Comparison of ENCODE assay signal across 1 cellular context in the genomic region with DNA sequence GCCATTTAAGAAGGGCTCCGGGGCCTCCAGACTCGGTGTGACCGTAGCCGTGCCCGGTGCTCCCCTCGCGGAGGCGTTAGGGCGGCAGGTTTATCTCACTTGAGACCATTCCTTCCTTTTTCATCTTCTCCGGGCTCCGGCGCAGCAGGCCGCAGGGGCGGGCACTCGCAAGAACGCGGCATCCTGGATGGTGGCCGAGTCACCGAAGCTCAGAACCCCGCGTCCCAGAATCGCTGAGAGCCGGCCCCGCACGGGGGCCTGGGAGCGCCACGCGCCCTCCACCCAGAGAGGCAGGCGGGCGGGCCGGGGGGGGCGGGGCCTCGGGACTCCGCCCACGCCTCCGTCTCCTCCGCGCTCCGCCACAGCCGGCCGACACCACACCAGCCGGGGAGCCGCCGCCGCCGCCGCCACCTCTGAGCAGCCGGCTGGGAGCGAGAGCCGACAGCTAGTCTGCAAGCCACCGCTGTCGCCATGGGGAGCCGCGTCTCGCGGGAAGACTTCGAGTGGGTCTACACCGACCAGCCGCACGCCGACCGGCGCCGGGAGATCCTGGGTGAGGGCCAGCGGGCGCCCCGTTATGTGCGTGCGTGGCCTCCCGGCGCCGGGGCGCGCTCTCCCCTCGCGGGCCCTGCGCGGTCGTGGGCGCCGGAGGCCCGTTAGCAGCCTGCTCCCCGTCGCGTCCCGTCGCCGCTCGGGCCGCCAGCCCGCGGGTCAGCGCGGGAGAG.
TF ChIP-seq lines count a peak whose summit lies in the region.

A gene (plus strand): TSS at position 375 of the 725 bp plus-strand sequence. CDS start 97 bp downstream, at position 472.

TF ChIP-seq in GM12878, 131 proteins besides CTCF, POLR2A, EP300 and RAD21 (continued from another document and continues in another):
- TF ChIP-seq NBN (IDR thresholded peaks at IDR 0.05) (peak; percentile 57; the same call in 1 of the 2 replicates), PML (IDR thresholded peaks at IDR 0.05; ENCODE audit: low read length) (0 out of 2 replicates have a peak, but pooled peaks have one; percentile 33), SP1 (IDR thresholded peaks at IDR 0.05; ENCODE audit: low read depth, low read length) (no peak), LARP7 (IDR thresholded peaks at IDR 0.05) (peak; percentile 100), IKZF2 (IDR thresholded peaks at IDR 0.05) (peak; percentile 78 to 81; a peak in 2 of 4 replicates), ATF7 (IDR thresholded peaks at IDR 0.05; ENCODE audit: low read depth) (0 out of 2 replicates have a peak, but pooled peaks have one; percentile 8), RFX5 (IDR thresholded peaks at IDR 0.05; ENCODE audit: low read depth, low read length) (no peak), POLR2AphosphoS2 (IDR thresholded peaks at IDR 0.05; ENCODE audit: low read depth, low read length) (peak; percentile 84; the same call in 1 of the 2 replicates), SMAD1 (IDR thresholded peaks at IDR 0.05; ENCODE audit: low read depth, partially characterized antibody) (no peak), KDM1A (IDR thresholded peaks at IDR 0.05; ENCODE audit: borderline replicate concordance) (no peak), TCF3 (IDR thresholded peaks at IDR 0.05; ENCODE audit: borderline replicate concordance, insufficient read depth, low read depth, low read length) (peak; percentile 46; the same call in 1 of the 2 replicates), SMC3 (IDR thresholded peaks at IDR 0.05; ENCODE audit: borderline replicate concordance, low read length) (no peak), CEBPB (IDR thresholded peaks at IDR 0.05; ENCODE audit: borderline replicate concordance in 1 of 2, low read depth in 2 of 2, low read length in 2 of 2) (no peak), HDAC6 (IDR thresholded peaks at IDR 0.05; ENCODE audit: unreplicated experiment) (no peak), MTA3 (IDR thresholded peaks at IDR 0.05; ENCODE audit: borderline replicate concordance, low read length) (no peak), CBFB (IDR thresholded peaks at IDR 0.05; ENCODE audit: low read depth) (no peak), HCFC1 (IDR thresholded peaks at IDR 0.05; ENCODE audit: low read length) (no peak), SREBF2 (IDR thresholded peaks at IDR 0.05; ENCODE audit: low read length) (no peak), ASH2L (IDR thresholded peaks at IDR 0.05; ENCODE audit: borderline replicate concordance, low read depth) (no peak), TBL1XR1 (IDR thresholded peaks at IDR 0.05; ENCODE audit: low read depth, low read length) (peak; percentile 17), CREB1 (IDR thresholded peaks at IDR 0.05; ENCODE audit: low read depth) (no peak; the same call in 1 of the 2 replicates), NR2C1 (IDR thresholded peaks at IDR 0.05) (no peak; the same call in 1 of the 2 replicates), BACH1 (IDR thresholded peaks at IDR 0.05; ENCODE audit: borderline replicate concordance) (no peak; the same call in none of the 2 replicates), MEF2A (IDR thresholded peaks at IDR 0.05; ENCODE audit: insufficient read depth, low read depth, low read length) (no peak), STAT3 (IDR thresholded peaks at IDR 0.05; ENCODE audit: low read depth, low read length) (no peak), PAX5 (IDR thresholded peaks at IDR 0.05; ENCODE audit: borderline replicate concordance, low read depth, low read length) (no peak), CHD4 (IDR thresholded peaks at IDR 0.05) (no peak), ZSCAN29 (IDR thresholded peaks at IDR 0.05) (peak; percentile 89), GATAD2B (conservative IDR thresholded peaks at IDR 0.05; ENCODE audit: low read depth) (peak; percentile 96), PAX8 (IDR thresholded peaks at IDR 0.05) (no peak), YY1 (IDR thresholded peaks at IDR 0.05; ENCODE audit: low read depth, low read length) (no peak; the same call in 1 of the 2 replicates), TCF7 (IDR thresholded peaks at IDR 0.05; ENCODE audit: borderline replicate concordance) (no peak), DPF2 (IDR thresholded peaks at IDR 0.05) (peak; percentile 85), NFIC (IDR thresholded peaks at IDR 0.05; ENCODE audit: low read depth, low read length) (no peak; the same call in 1 of the 2 replicates), SIN3A (IDR thresholded peaks at IDR 0.05; ENCODE audit: low read depth, low read length) (peak; percentile 39), TARDBP (IDR thresholded peaks at IDR 0.05; ENCODE audit: borderline replicate concordance) (no peak)
- TF ChIP-seq, protein P1, sequence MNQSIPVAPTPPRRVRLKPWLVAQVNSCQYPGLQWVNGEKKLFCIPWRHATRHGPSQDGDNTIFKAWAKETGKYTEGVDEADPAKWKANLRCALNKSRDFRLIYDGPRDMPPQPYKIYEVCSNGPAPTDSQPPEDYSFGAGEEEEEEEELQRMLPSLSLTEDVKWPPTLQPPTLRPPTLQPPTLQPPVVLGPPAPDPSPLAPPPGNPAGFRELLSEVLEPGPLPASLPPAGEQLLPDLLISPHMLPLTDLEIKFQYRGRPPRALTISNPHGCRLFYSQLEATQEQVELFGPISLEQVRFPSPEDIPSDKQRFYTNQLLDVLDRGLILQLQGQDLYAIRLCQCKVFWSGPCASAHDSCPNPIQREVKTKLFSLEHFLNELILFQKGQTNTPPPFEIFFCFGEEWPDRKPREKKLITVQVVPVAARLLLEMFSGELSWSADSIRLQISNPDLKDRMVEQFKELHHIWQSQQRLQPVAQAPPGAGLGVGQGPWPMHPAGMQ (IDR thresholded peaks at IDR 0.05; ENCODE audit: borderline replicate concordance): no peak
- TF ChIP-seq, protein P2, sequence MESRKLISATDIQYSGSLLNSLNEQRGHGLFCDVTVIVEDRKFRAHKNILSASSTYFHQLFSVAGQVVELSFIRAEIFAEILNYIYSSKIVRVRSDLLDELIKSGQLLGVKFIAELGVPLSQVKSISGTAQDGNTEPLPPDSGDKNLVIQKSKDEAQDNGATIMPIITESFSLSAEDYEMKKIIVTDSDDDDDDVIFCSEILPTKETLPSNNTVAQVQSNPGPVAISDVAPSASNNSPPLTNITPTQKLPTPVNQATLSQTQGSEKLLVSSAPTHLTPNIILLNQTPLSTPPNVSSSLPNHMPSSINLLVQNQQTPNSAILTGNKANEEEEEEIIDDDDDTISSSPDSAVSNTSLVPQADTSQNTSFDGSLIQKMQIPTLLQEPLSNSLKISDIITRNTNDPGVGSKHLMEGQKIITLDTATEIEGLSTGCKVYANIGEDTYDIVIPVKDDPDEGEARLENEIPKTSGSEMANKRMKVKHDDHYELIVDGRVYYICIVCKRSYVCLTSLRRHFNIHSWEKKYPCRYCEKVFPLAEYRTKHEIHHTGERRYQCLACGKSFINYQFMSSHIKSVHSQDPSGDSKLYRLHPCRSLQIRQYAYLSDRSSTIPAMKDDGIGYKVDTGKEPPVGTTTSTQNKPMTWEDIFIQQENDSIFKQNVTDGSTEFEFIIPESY (IDR thresholded peaks at IDR 0.05): no peak
- TF ChIP-seq, protein P3, sequence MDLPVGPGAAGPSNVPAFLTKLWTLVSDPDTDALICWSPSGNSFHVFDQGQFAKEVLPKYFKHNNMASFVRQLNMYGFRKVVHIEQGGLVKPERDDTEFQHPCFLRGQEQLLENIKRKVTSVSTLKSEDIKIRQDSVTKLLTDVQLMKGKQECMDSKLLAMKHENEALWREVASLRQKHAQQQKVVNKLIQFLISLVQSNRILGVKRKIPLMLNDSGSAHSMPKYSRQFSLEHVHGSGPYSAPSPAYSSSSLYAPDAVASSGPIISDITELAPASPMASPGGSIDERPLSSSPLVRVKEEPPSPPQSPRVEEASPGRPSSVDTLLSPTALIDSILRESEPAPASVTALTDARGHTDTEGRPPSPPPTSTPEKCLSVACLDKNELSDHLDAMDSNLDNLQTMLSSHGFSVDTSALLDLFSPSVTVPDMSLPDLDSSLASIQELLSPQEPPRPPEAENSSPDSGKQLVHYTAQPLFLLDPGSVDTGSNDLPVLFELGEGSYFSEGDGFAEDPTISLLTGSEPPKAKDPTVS (IDR thresholded peaks at IDR 0.05; ENCODE audit: low read depth, low read length): no peak
- TF ChIP-seq, protein P4, sequence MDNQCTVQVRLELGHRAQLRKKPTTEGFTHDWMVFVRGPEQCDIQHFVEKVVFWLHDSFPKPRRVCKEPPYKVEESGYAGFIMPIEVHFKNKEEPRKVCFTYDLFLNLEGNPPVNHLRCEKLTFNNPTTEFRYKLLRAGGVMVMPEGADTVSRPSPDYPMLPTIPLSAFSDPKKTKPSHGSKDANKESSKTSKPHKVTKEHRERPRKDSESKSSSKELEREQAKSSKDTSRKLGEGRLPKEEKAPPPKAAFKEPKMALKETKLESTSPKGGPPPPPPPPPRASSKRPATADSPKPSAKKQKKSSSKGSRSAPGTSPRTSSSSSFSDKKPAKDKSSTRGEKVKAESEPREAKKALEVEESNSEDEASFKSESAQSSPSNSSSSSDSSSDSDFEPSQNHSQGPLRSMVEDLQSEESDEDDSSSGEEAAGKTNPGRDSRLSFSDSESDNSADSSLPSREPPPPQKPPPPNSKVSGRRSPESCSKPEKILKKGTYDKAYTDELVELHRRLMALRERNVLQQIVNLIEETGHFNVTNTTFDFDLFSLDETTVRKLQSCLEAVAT (IDR thresholded peaks at IDR 0.05): no peak; the same call in 1 of the 2 replicates
- TF ChIP-seq, protein P5, sequence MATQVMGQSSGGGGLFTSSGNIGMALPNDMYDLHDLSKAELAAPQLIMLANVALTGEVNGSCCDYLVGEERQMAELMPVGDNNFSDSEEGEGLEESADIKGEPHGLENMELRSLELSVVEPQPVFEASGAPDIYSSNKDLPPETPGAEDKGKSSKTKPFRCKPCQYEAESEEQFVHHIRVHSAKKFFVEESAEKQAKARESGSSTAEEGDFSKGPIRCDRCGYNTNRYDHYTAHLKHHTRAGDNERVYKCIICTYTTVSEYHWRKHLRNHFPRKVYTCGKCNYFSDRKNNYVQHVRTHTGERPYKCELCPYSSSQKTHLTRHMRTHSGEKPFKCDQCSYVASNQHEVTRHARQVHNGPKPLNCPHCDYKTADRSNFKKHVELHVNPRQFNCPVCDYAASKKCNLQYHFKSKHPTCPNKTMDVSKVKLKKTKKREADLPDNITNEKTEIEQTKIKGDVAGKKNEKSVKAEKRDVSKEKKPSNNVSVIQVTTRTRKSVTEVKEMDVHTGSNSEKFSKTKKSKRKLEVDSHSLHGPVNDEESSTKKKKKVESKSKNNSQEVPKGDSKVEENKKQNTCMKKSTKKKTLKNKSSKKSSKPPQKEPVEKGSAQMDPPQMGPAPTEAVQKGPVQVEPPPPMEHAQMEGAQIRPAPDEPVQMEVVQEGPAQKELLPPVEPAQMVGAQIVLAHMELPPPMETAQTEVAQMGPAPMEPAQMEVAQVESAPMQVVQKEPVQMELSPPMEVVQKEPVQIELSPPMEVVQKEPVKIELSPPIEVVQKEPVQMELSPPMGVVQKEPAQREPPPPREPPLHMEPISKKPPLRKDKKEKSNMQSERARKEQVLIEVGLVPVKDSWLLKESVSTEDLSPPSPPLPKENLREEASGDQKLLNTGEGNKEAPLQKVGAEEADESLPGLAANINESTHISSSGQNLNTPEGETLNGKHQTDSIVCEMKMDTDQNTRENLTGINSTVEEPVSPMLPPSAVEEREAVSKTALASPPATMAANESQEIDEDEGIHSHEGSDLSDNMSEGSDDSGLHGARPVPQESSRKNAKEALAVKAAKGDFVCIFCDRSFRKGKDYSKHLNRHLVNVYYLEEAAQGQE (IDR thresholded peaks at IDR 0.05; ENCODE audit: low read depth, low read length): 0 out of 2 replicates have a peak, but pooled peaks have one; percentile 17
- TF ChIP-seq, protein P6, sequence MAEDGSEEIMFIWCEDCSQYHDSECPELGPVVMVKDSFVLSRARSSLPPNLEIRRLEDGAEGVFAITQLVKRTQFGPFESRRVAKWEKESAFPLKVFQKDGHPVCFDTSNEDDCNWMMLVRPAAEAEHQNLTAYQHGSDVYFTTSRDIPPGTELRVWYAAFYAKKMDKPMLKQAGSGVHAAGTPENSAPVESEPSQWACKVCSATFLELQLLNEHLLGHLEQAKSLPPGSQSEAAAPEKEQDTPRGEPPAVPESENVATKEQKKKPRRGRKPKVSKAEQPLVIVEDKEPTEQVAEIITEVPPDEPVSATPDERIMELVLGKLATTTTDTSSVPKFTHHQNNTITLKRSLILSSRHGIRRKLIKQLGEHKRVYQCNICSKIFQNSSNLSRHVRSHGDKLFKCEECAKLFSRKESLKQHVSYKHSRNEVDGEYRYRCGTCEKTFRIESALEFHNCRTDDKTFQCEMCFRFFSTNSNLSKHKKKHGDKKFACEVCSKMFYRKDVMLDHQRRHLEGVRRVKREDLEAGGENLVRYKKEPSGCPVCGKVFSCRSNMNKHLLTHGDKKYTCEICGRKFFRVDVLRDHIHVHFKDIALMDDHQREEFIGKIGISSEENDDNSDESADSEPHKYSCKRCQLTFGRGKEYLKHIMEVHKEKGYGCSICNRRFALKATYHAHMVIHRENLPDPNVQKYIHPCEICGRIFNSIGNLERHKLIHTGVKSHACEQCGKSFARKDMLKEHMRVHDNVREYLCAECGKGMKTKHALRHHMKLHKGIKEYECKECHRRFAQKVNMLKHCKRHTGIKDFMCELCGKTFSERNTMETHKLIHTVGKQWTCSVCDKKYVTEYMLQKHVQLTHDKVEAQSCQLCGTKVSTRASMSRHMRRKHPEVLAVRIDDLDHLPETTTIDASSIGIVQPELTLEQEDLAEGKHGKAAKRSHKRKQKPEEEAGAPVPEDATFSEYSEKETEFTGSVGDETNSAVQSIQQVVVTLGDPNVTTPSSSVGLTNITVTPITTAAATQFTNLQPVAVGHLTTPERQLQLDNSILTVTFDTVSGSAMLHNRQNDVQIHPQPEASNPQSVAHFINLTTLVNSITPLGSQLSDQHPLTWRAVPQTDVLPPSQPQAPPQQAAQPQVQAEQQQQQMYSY (CRISPR knock-in tag; IDR thresholded peaks at IDR 0.05): no peak
- TF ChIP-seq, protein P7, sequence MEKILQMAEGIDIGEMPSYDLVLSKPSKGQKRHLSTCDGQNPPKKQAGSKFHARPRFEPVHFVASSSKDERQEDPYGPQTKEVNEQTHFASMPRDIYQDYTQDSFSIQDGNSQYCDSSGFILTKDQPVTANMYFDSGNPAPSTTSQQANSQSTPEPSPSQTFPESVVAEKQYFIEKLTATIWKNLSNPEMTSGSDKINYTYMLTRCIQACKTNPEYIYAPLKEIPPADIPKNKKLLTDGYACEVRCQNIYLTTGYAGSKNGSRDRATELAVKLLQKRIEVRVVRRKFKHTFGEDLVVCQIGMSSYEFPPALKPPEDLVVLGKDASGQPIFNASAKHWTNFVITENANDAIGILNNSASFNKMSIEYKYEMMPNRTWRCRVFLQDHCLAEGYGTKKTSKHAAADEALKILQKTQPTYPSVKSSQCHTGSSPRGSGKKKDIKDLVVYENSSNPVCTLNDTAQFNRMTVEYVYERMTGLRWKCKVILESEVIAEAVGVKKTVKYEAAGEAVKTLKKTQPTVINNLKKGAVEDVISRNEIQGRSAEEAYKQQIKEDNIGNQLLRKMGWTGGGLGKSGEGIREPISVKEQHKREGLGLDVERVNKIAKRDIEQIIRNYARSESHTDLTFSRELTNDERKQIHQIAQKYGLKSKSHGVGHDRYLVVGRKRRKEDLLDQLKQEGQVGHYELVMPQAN (conservative IDR thresholded peaks at IDR 0.05): peak; percentile 75
